Comparison of ENCODE assay signal across 1 cellular context in genomic region chr10:88598060-88598459, GRCh38.
TF ChIP-seq lines count a peak whose summit lies in the region.

No MANE protein-coding gene starts in this region.

TF ChIP-seq in HepG2, 621 proteins besides CTCF, POLR2A, EP300 and RAD21:
- TF ChIP-seq ELF3 (CRISPR knock-in tag; IDR thresholded peaks at IDR 0.05) (no peak), ZXDC (CRISPR knock-in tag; IDR thresholded peaks at IDR 0.05) (no peak), NR2F6 (IDR thresholded peaks at IDR 0.05) (no peak), NR2F6 (CRISPR knock-in tag; IDR thresholded peaks at IDR 0.05) (no peak), NCOA2 (CRISPR knock-in tag; IDR thresholded peaks at IDR 0.05) (no peak), ZNF383 (CRISPR knock-in tag; IDR thresholded peaks at IDR 0.05; ENCODE audit: borderline replicate concordance) (no peak), ZNF646 (CRISPR knock-in tag; IDR thresholded peaks at IDR 0.05) (no peak), ZNF747 (CRISPR knock-in tag; IDR thresholded peaks at IDR 0.05; ENCODE audit: borderline replicate concordance) (no peak)
